ENCODE assay signal across 8 cellular contexts in genomic region chr3:37174532-37175126, GRCh38. TPM values are rescaled to one million over a fixed set of nuclear protein-coding genes. Genes with fewer than 3 reads are reported as not detected.
A peak's percentile ranks its signal among the peaks of the same experiment; 100 is the strongest.
DNase-seq lines count a peak whose midpoint lies in the region; ATAC-seq lines count a peak whose summit lies in the region.

Gene LRRFIP2, minus strand, starts transcription at chr3:37174582. Its CDS starts 25,599 bp downstream, at chr3:37148983.

- peak within 1 kb of the TSS; percentile 82 for H3K4me3 Mint-ChIP-seq in activated naive CD4-positive, alpha-beta T cell treated with anti-CD3 and anti-CD28 coated beads for 36 hours
- H3K4me3 Mint-ChIP-seq in activated naive CD8-positive, alpha-beta T cell treated with anti-CD3 and anti-CD28 coated beads, Interleukin-2, amount 10 ng/mL, durations not matched to agents 7 days and 5 days = peak within 1 kb of the TSS; percentile 95

- intact Hi-C loops in activated naive CD4-positive, alpha-beta T cell treated with anti-CD3 and anti-CD28 coated beads for 36 hours (cut with micrococcal nuclease) = loop anchor here (1.0 to 5.0 kb wide), 7 partner anchors 12 to 298 kb away; no protein-coding TSS in a partner anchor
- intact Hi-C loops in left ventricle myocardium superior (cut with micrococcal nuclease) = no loop called here

- CTCF ChIA-PET in activated naive CD4-positive, alpha-beta T cell treated with anti-CD3 and anti-CD28 coated beads for 36 hours (lab: Charles Lee) = interaction anchor here (0.6 to 1.7 kb wide), 2 partner anchors 11 to 113 kb away, joined by 4 to 8 read pairs; no protein-coding TSS in a partner anchor

- H3K4me3 ChIP-seq in HUES48 (ENCODE audit: low read depth, low read length) (peak within 1 kb of the TSS; percentile 85), rectal smooth muscle tissue (ENCODE audit: low read length) (peak within 1 kb of the TSS; percentile 94)

- no peak for ATAC-seq in activated naive CD8-positive, alpha-beta T cell treated with anti-CD3 and anti-CD28 coated beads, Interleukin-2, amount 10 ng/mL, durations not matched to agents 7 days and 5 days (ENCODE audit: low read depth)
- ATAC-seq in left ventricle myocardium superior = no peak

- H3K27me3 ChIP-seq in HUES48 (ENCODE audit: control insufficient read depth, insufficient read depth, low read length) = no peaks in the 10 kb centered on the region
- no peaks in the 10 kb centered on the region for H3K27me3 ChIP-seq in rectal smooth muscle tissue (ENCODE audit: control insufficient read depth, insufficient read depth, low read length)

- H3K4me1 Mint-ChIP-seq in activated naive CD4-positive, alpha-beta T cell treated with anti-CD3 and anti-CD28 coated beads for 36 hours (ENCODE audit: low read depth) = peaks cover 43% of the 10 kb centered on the region
- H3K4me1 Mint-ChIP-seq in activated naive CD8-positive, alpha-beta T cell treated with anti-CD3 and anti-CD28 coated beads, Interleukin-2, amount 10 ng/mL, durations not matched to agents 7 days and 5 days = peaks cover 39% of the 10 kb centered on the region

- H3K9me3 ChIP-seq in HUES48 (ENCODE audit: control insufficient read depth, insufficient read depth, low read length) = no peaks in the 10 kb centered on the region

- H3K36me3 ChIP-seq in HUES48 (ENCODE audit: control insufficient read depth, insufficient read depth, low read length) (peaks cover 14% of the 10 kb centered on the region), rectal smooth muscle tissue (ENCODE audit: control insufficient read depth, insufficient read depth, low read length) (peaks cover 2% of the 10 kb centered on the region)

- no peaks in the 10 kb centered on the region for H3K9me3 Mint-ChIP-seq in activated naive CD4-positive, alpha-beta T cell treated with anti-CD3 and anti-CD28 coated beads for 36 hours
- no peaks in the 10 kb centered on the region for H3K9me3 Mint-ChIP-seq in activated naive CD8-positive, alpha-beta T cell treated with anti-CD3 and anti-CD28 coated beads, Interleukin-2, amount 10 ng/mL, durations not matched to agents 7 days and 5 days

- POLR2A ChIA-PET in activated naive CD8-positive, alpha-beta T cell treated with anti-CD3 and anti-CD28 coated beads, Interleukin-2, amount 10 ng/mL, durations not matched to agents 7 days and 5 days (lab: Charles Lee) = no interaction called here

- DNase-seq in activated naive CD4-positive, alpha-beta T cell treated with anti-CD3 and anti-CD28 coated beads for 36 hours = peak; percentile 49
- no peak for DNase-seq in activated naive CD4-positive, alpha-beta T cell (lab: John Stamatoyannopoulos, UW)
- no peak for DNase-seq in activated naive CD8-positive, alpha-beta T cell treated with anti-CD3 and anti-CD28 coated beads, Interleukin-2, amount 10 ng/mL, durations not matched to agents 7 days and 5 days
- DNase-seq in left ventricle myocardium superior = no peak
- no peak for DNase-seq in NK-92 (lab: John Stamatoyannopoulos, UW; ENCODE audit: unreplicated experiment)
- no peak for DNase-seq in OCI-M2 (lab: John Stamatoyannopoulos, UW; ENCODE audit: unreplicated experiment)

- H3K27ac Mint-ChIP-seq in activated naive CD4-positive, alpha-beta T cell treated with anti-CD3 and anti-CD28 coated beads for 36 hours = peak within 1 kb of the TSS; percentile 50
- H3K27ac Mint-ChIP-seq in activated naive CD8-positive, alpha-beta T cell treated with anti-CD3 and anti-CD28 coated beads, Interleukin-2, amount 10 ng/mL, durations not matched to agents 7 days and 5 days = peak within 1 kb of the TSS; percentile 56

- H3K27ac ChIP-seq in HUES48 (ENCODE audit: low read depth, low read length) (peak within 1 kb of the TSS; percentile 93), rectal smooth muscle tissue (ENCODE audit: low read depth, low read length) (peak within 1 kb of the TSS; percentile 95)

- H3K4me1 ChIP-seq in HUES48 (ENCODE audit: control insufficient read depth, insufficient read depth, low read length) = peaks cover 7% of the 10 kb centered on the region; the same call in 1 of the 2 replicates
- H3K4me1 ChIP-seq in rectal smooth muscle tissue (ENCODE audit: control insufficient read depth, insufficient read depth, low read length) = peaks cover 17% of the 10 kb centered on the region

- no peaks in the 10 kb centered on the region for H3K27me3 Mint-ChIP-seq in activated naive CD4-positive, alpha-beta T cell treated with anti-CD3 and anti-CD28 coated beads for 36 hours (ENCODE audit: low read depth)
- H3K27me3 Mint-ChIP-seq in activated naive CD8-positive, alpha-beta T cell treated with anti-CD3 and anti-CD28 coated beads, Interleukin-2, amount 10 ng/mL, durations not matched to agents 7 days and 5 days = no peaks in the 10 kb centered on the region

- peaks cover 2% of the 10 kb centered on the region for H3K36me3 Mint-ChIP-seq in activated naive CD4-positive, alpha-beta T cell treated with anti-CD3 and anti-CD28 coated beads for 36 hours (ENCODE audit: low read depth)
- H3K36me3 Mint-ChIP-seq in activated naive CD8-positive, alpha-beta T cell treated with anti-CD3 and anti-CD28 coated beads, Interleukin-2, amount 10 ng/mL, durations not matched to agents 7 days and 5 days = peaks cover 5% of the 10 kb centered on the region

- H3K9ac ChIP-seq in HUES48 (ENCODE audit: low read depth, low read length) (peak within 1 kb of the TSS; percentile 67), rectal smooth muscle tissue (ENCODE audit: low read length) (peak within 1 kb of the TSS; percentile 89)

RNA-seq across cellular contexts. Expression of gene LRRFIP2, which starts in this region (rescaled TPM):
- 10 to 100 TPM; 13.3 to 15.3 TPM for total RNA-seq in activated naive CD4-positive, alpha-beta T cell treated with anti-CD3 and anti-CD28 coated beads for 36 hours
- 10 to 100 TPM; 27.8 to 29.0 TPM for total RNA-seq in activated naive CD8-positive, alpha-beta T cell treated with anti-CD3 and anti-CD28 coated beads, Interleukin-2, amount 10 ng/mL, durations not matched to agents 7 days and 5 days
- 137 TPM for total RNA-seq in left ventricle myocardium superior
